Comparison of ENCODE assay signal across 25 cellular contexts in genomic region chr22:24584871-24585411, GRCh38. TPM values are rescaled to one million over a fixed set of nuclear protein-coding genes. Genes with fewer than 3 reads are reported as not detected.
A peak's percentile ranks its signal among the peaks of the same experiment; 100 is the strongest.
DNase-seq lines count a peak whose midpoint lies in the region; ATAC-seq, FAIRE-seq and TF ChIP-seq lines count a peak whose summit lies in the region.
"Had no signal": no experiment of that assay in that cellular context is flagged by ENCODE, and none has a peak within 500 bp of the region (broad histone marks: within the 10 kb centered on the region; RNA-seq: fewer than 3 reads in every experiment).

No MANE protein-coding gene starts in this region.

- no peak for TF ChIP-seq POLR2A in gastroesophageal sphincter (IDR thresholded peaks at IDR 0.05)

- no peak overlapping the region for H2BK15ac ChIP-seq in H9 (ENCODE audit: low read depth, low read length)

- no peak overlapping the region for H3K23ac ChIP-seq in H9 (ENCODE audit: insufficient read length, low read depth, low read length)

- H3K56ac ChIP-seq in H9 (ENCODE audit: insufficient read length, low read depth, low read length) = no peak overlapping the region

- ATAC-seq in stimulated activated naive CD8-positive, alpha-beta T cell treated with anti-CD3 and anti-CD28 coated beads, Interleukin-15, amount 100 ng/mL, for 72 hours = peak; percentile 24
- ATAC-seq in stimulated activated naive CD8-positive, alpha-beta T cell treated with anti-CD3 and anti-CD28 coated beads, Interleukin-15, Interleukin-2, amounts not matched to agents 100 U/mL and 50 U/mL, for 24 hours = no peak
- no peak for ATAC-seq in gastroesophageal sphincter
- no peak for ATAC-seq in activated T-cell treated with anti-CD3 and anti-CD28 coated beads, Interleukin-2, amount 50 U/mL, for 72 hours (replicated peaks in 1 of 2)
- ATAC-seq: activated naive CD8-positive, alpha-beta T cell treated with anti-CD3 and anti-CD28 coated beads, Interleukin-2, amount 50 U/mL, for 24 hours; T-helper 17 cell had no signal

- TF ChIP-seq EP300 in gastroesophageal sphincter (IDR thresholded peaks at IDR 0.05) = no peak

- intact Hi-C loops in CD14-positive monocyte (cut with micrococcal nuclease) = no loop called here

- no peaks in the 10 kb centered on the region for H3K79me1 ChIP-seq in H9 (ENCODE audit: insufficient read depth, low read depth, low read length, poor library complexity, severe bottlenecking)

- no peak overlapping the region for H3K9ac ChIP-seq in rectal smooth muscle tissue (ENCODE audit: low read length)
- H3K9ac ChIP-seq in H9 (ENCODE audit: extremely low read depth, insufficient read length, low read length) = no peak overlapping the region
- H3K9ac ChIP-seq: neural progenitor cell, SK-N-SH had no signal

- no peaks in the 10 kb centered on the region for H3K9me3 Mint-ChIP-seq in stimulated activated naive CD8-positive, alpha-beta T cell treated with anti-CD3 and anti-CD28 coated beads, Interleukin-15, amount 100 ng/mL, for 72 hours
- H3K9me3 Mint-ChIP-seq in H9 (no peaks in the 10 kb centered on the region), CD14-positive monocyte (no peaks in the 10 kb centered on the region)
- H3K9me3 Mint-ChIP-seq in activated T-cell treated with anti-CD3 and anti-CD28 coated beads, Interleukin-2, amount 50 U/mL, for 72 hours = no peaks in the 10 kb centered on the region
- H3K9me3 Mint-ChIP-seq: activated naive CD8-positive, alpha-beta T cell treated with anti-CD3 and anti-CD28 coated beads, Interleukin-2, amount 50 U/mL, for 24 hours; neural progenitor cell had no signal

- H2AFZ ChIP-seq in H9 (ENCODE audit: low read length) = no peak overlapping the region
- H2AFZ ChIP-seq: neural progenitor cell had no signal

- H3K14ac ChIP-seq in H9 (ENCODE audit: insufficient read depth, low read length) = no peak overlapping the region; the same call in 1 of the 2 replicates

- no peak for FAIRE-seq in GM19239 (lab: Jason Lieb, UNC)
- FAIRE-seq: D721Med, TTC549 had no signal

- no peak overlapping the region for H2BK5ac ChIP-seq in H9 (ENCODE audit: insufficient read length, low read length)

- no peak overlapping the region for H3K18ac ChIP-seq in H9 (ENCODE audit: insufficient read length, low read depth, low read length)

- H2BK20ac ChIP-seq in H9 (ENCODE audit: low read depth, low read length, poor library complexity, severe bottlenecking) = no peak overlapping the region

- no peak overlapping the region for H4K91ac ChIP-seq in H9 (ENCODE audit: insufficient read length, low read depth, low read length)

- no peak overlapping the region for H2BK12ac ChIP-seq in H9 (ENCODE audit: insufficient read length, low read depth, low read length)

- peak overlapping the region in 1 of 2 donors; percentile 59 for H3K27ac Mint-ChIP-seq in stimulated activated naive CD8-positive, alpha-beta T cell treated with anti-CD3 and anti-CD28 coated beads, Interleukin-15, amount 100 ng/mL, for 72 hours
- no peak overlapping the region for H3K27ac Mint-ChIP-seq in H9
- H3K27ac Mint-ChIP-seq in CD14-positive monocyte = no peak overlapping the region
- no peak overlapping the region for H3K27ac Mint-ChIP-seq in activated T-cell treated with anti-CD3 and anti-CD28 coated beads, Interleukin-2, amount 50 U/mL, for 72 hours
- H3K27ac Mint-ChIP-seq: activated naive CD8-positive, alpha-beta T cell treated with anti-CD3 and anti-CD28 coated beads, Interleukin-2, amount 50 U/mL, for 24 hours; CD4-positive, alpha-beta memory T cell; neural progenitor cell; T-helper 17 cell had no signal

- H3K36me3 ChIP-seq in gastroesophageal sphincter (peaks cover 0 to 50% of the 10 kb centered on the region in 2 donors), rectal smooth muscle tissue (ENCODE audit: control insufficient read depth, insufficient read depth, low read length) (peaks cover 10% of the 10 kb centered on the region)
- H3K36me3 ChIP-seq: neural progenitor cell had no signal

- H3K27me3 ChIP-seq in gastroesophageal sphincter (no peaks in the 10 kb centered on the region), rectal smooth muscle tissue (ENCODE audit: control insufficient read depth, insufficient read depth, low read length) (no peaks in the 10 kb centered on the region), H9 (ENCODE audit: insufficient read depth, low read length) (no peaks in the 10 kb centered on the region)
- H3K27me3 ChIP-seq: neural progenitor cell, vagina had no signal

- H3K4me1 Mint-ChIP-seq in stimulated activated naive CD8-positive, alpha-beta T cell treated with anti-CD3 and anti-CD28 coated beads, Interleukin-15, amount 100 ng/mL, for 72 hours = no peaks in the 10 kb centered on the region
- H3K4me1 Mint-ChIP-seq in H9 (peaks cover 0 to 2% of the 10 kb centered on the region in 2 experiments; a peak in 1 of 4 replicates), CD14-positive monocyte (peaks cover 3% of the 10 kb centered on the region)
- no peaks in the 10 kb centered on the region for H3K4me1 Mint-ChIP-seq in activated T-cell treated with anti-CD3 and anti-CD28 coated beads, Interleukin-2, amount 50 U/mL, for 72 hours (ENCODE audit: low read depth)
- H3K4me1 Mint-ChIP-seq: activated naive CD8-positive, alpha-beta T cell treated with anti-CD3 and anti-CD28 coated beads, Interleukin-2, amount 50 U/mL, for 24 hours; CD4-positive, alpha-beta memory T cell; neural progenitor cell; T-helper 17 cell had no signal

- H3K4ac ChIP-seq in H9 (ENCODE audit: low read depth, low read length) = no peak overlapping the region

- no peak overlapping the region for H4K8ac ChIP-seq in H9 (replicated peaks; ENCODE audit: insufficient read length, low read depth, low read length)

- H3K79me2 ChIP-seq in H9 (ENCODE audit: insufficient read depth, low read length) = no peaks in the 10 kb centered on the region

- H3K27me3 Mint-ChIP-seq in stimulated activated naive CD8-positive, alpha-beta T cell treated with anti-CD3 and anti-CD28 coated beads, Interleukin-15, amount 100 ng/mL, for 72 hours = no peaks in the 10 kb centered on the region
- H3K27me3 Mint-ChIP-seq in H9 (ENCODE audit: low read depth) = no peaks in the 10 kb centered on the region; the same call in 1 of the 2 replicates
- H3K27me3 Mint-ChIP-seq in CD14-positive monocyte (ENCODE audit: low read depth in 3 of 3) = peaks cover under 1 to 2% (median 1%) of the 10 kb centered on the region in 3 donors
- H3K27me3 Mint-ChIP-seq in activated T-cell treated with anti-CD3 and anti-CD28 coated beads, Interleukin-2, amount 50 U/mL, for 72 hours (ENCODE audit: low read depth) = no peaks in the 10 kb centered on the region
- H3K27me3 Mint-ChIP-seq: activated naive CD8-positive, alpha-beta T cell treated with anti-CD3 and anti-CD28 coated beads, Interleukin-2, amount 50 U/mL, for 24 hours; CD4-positive, alpha-beta memory T cell; T-helper 17 cell had no signal

- H3K4me3 ChIP-seq in gastroesophageal sphincter (no peak overlapping the region), rectal smooth muscle tissue (ENCODE audit: low read length) (no peak overlapping the region)
- H3K4me3 ChIP-seq: neural progenitor cell, vagina had no signal

- H3K9me3 ChIP-seq in gastroesophageal sphincter = no peaks in the 10 kb centered on the region
- H3K9me3 ChIP-seq in H9 (ENCODE audit: control insufficient read depth, low read depth, low read length) = no peaks in the 10 kb centered on the region
- H3K9me3 ChIP-seq: SK-N-SH, vagina had no signal

- no peaks in the 10 kb centered on the region for H3K23me2 ChIP-seq in H9 (ENCODE audit: insufficient read length, low read depth, low read length, poor library complexity, severe bottlenecking)

- TF ChIP-seq CTCF in gastroesophageal sphincter (IDR thresholded peaks at IDR 0.05) = no peak
- TF ChIP-seq CTCF in H9 (conservative IDR thresholded peaks at IDR 0.05) = no peak
- TF ChIP-seq CTCF in CD14-positive monocyte (IDR thresholded peaks at IDR 0.05) = no peak

- no peak overlapping the region for H4K5ac ChIP-seq in H9 (ENCODE audit: insufficient read length, low read depth, low read length)

- H2AK5ac ChIP-seq in H9 (ENCODE audit: insufficient read length, low read length) = no peak overlapping the region

- no peak overlapping the region for H3K4me3 Mint-ChIP-seq in stimulated activated naive CD8-positive, alpha-beta T cell treated with anti-CD3 and anti-CD28 coated beads, Interleukin-15, amount 100 ng/mL, for 72 hours
- no peak overlapping the region for H3K4me3 Mint-ChIP-seq in H9
- H3K4me3 Mint-ChIP-seq in CD14-positive monocyte = no peak overlapping the region
- H3K4me3 Mint-ChIP-seq in activated T-cell treated with anti-CD3 and anti-CD28 coated beads, Interleukin-2, amount 50 U/mL, for 72 hours = no peak overlapping the region
- H3K4me3 Mint-ChIP-seq: activated naive CD8-positive, alpha-beta T cell treated with anti-CD3 and anti-CD28 coated beads, Interleukin-2, amount 50 U/mL, for 24 hours; CD4-positive, alpha-beta memory T cell; neural progenitor cell; T-helper 17 cell had no signal

- WGBS in gastroesophageal sphincter (ENCODE audit: low coverage in 1 of 2), 2 donors = 100% methylated on average over 3 of the region's 10 CpGs; no CpG with 5 or more reads in 1 of the 2 donors
- no CpG with 5 or more reads among the region's 10 CpGs for WGBS in H9 (ENCODE audit: extremely low coverage, insufficient read length, low lambda C conversion rate)

- H3K36me3 Mint-ChIP-seq in H9 (ENCODE audit: insufficient read depth in 1 of 3, low read depth in 3 of 3) (peaks cover 0 to 8% (median 7%) of the 10 kb centered on the region in 3 experiments; a peak in 3 of 7 replicates), CD14-positive monocyte (no peaks in the 10 kb centered on the region)
- H3K36me3 Mint-ChIP-seq in activated T-cell treated with anti-CD3 and anti-CD28 coated beads, Interleukin-2, amount 50 U/mL, for 72 hours (ENCODE audit: insufficient read depth in 2 of 2) = no peaks in the 10 kb centered on the region
- H3K36me3 Mint-ChIP-seq: CD4-positive, alpha-beta memory T cell had no signal

- H4K20me1 ChIP-seq in H9 (ENCODE audit: control insufficient read depth, insufficient read depth, insufficient read length) = no peaks in the 10 kb centered on the region

- H3K4me1 ChIP-seq in gastroesophageal sphincter (peaks cover 0 to 26% (median 14%) of the 10 kb centered on the region in 3 donors), rectal smooth muscle tissue (ENCODE audit: control insufficient read depth, insufficient read depth, low read length) (peaks cover 9% of the 10 kb centered on the region), H9 (ENCODE audit: insufficient read depth, low read length) (no peaks in the 10 kb centered on the region)
- H3K4me1 ChIP-seq: neural progenitor cell had no signal

- H3K27ac ChIP-seq in gastroesophageal sphincter (peak overlapping the region in 3 of 4 donors; percentile 80 to 87 (median 80)), rectal smooth muscle tissue (ENCODE audit: low read depth, low read length) (peak overlapping the region; percentile 70), H9 (ENCODE audit: insufficient read length, low read depth, low read length) (no peak overlapping the region)
- H3K27ac ChIP-seq: neural progenitor cell had no signal

- no peak overlapping the region for H3T11ph ChIP-seq in H9 (ENCODE audit: low read length)

- DNase-seq in stimulated activated naive CD8-positive, alpha-beta T cell treated with anti-CD3 and anti-CD28 coated beads, Interleukin-15, amount 100 ng/mL, for 72 hours = no peak
- DNase-seq in stimulated activated naive CD8-positive, alpha-beta T cell treated with anti-CD3 and anti-CD28 coated beads, Interleukin-15, Interleukin-2, amounts not matched to agents 100 U/mL and 50 U/mL, for 24 hours = no peak
- DNase-seq in H9 (no peak), GM19239 (ENCODE audit: insufficient read length, low spot score) (no peak), CD14-positive monocyte (ENCODE audit: low spot score) (no peak)
- DNase-seq in activated T-cell treated with anti-CD3 and anti-CD28 coated beads, Interleukin-2, amount 50 U/mL, for 72 hours = no peak
- DNase-seq: activated CD4-positive, alpha-beta T cell treated with anti-CD3 and anti-CD28 coated beads, Interleukin-2, amount 50 U/mL, for 4 hours; activated naive CD4-positive, alpha-beta T cell; activated naive CD8-positive, alpha-beta T cell treated with anti-CD3 and anti-CD28 coated beads, Interleukin-2, amount 50 U/mL, for 24 hours; AML-193; CD4-positive, alpha-beta memory T cell; DND-41; effector CD4-positive, alpha-beta T cell; GF-D8; glutamatergic neuron; NCI-H82; SK-N-SH; stimulated activated CD4-positive, alpha-beta T cell treated with anti-CD3 and anti-CD28 coated beads, Interleukin-4, amount 100 ng/mL, for 24 hours; T-helper 17 cell had no signal

- H3K4me2 ChIP-seq in H9 (ENCODE audit: insufficient read depth, insufficient read length, low read length) = no peak overlapping the region
- H3K4me2 ChIP-seq: neural progenitor cell had no signal

- H2BK120ac ChIP-seq in H9 (ENCODE audit: low read depth, low read length, poor library complexity, severe bottlenecking) = no peak overlapping the region

RNA-seq across cellular contexts. Expression of gene LRRC75B, which starts 7.9 kb away (rescaled TPM):
- total RNA-seq in gastroesophageal sphincter (10 to 100 TPM in 2 of 4 donors, 1 to 10 TPM in 2; 8.5 to 21.2 (median 14.8) TPM), H9 (2021) (16.4 and 18.1 TPM in 2 replicates)
- polyA plus RNA-seq in CD14-positive monocyte = under 1 TPM; 0.20 to 0.53 TPM
- 1 to 10 TPM; 1.2 to 2.0 TPM for total RNA-seq in activated T-cell treated with anti-CD3 and anti-CD28 coated beads, Interleukin-2, amount 50 U/mL, for 72 hours

RNA-seq across cellular contexts. Expression of gene GGT1, which starts 18.1 kb away (rescaled TPM):
- total RNA-seq in gastroesophageal sphincter (1 to 10 TPM in 3 of 4 donors, under 1 TPM in 1; 0.47 to 5.0 (median 3.7) TPM), H9 (2021) (19.5 and 20.5 TPM in 2 replicates)
- 10 to 100 TPM; 16.0 to 25.5 TPM for polyA plus RNA-seq in CD14-positive monocyte
- total RNA-seq in activated T-cell treated with anti-CD3 and anti-CD28 coated beads, Interleukin-2, amount 50 U/mL, for 72 hours = 10 to 100 TPM; 34.4 to 47.6 TPM

RNA-seq across cellular contexts. Expression of gene SNRPD3, which starts 29.1 kb away (rescaled TPM):
- 100 to 1,000 TPM in 3 of 4 donors, 10 to 100 TPM in 1; 98.4 to 138 (median 104) TPM for total RNA-seq in gastroesophageal sphincter
- 205 and 212 TPM in 2 replicates for total RNA-seq in H9 (2021)
- polyA plus RNA-seq in CD14-positive monocyte = 10 to 100 TPM; 71.8 to 80.9 TPM
- total RNA-seq in activated T-cell treated with anti-CD3 and anti-CD28 coated beads, Interleukin-2, amount 50 U/mL, for 72 hours = 10 to 100 TPM; 69.3 to 76.5 TPM

RNA-seq across cellular contexts. Expression of gene GUCD1, which starts 30.0 kb away (rescaled TPM):
- total RNA-seq in gastroesophageal sphincter = 100 to 1,000 TPM; 107 to 178 (median 121) TPM
- 87.4 and 99.8 TPM in 2 replicates for total RNA-seq in H9 (2021)
- polyA plus RNA-seq in CD14-positive monocyte = 10 to 100 TPM; 67.1 to 72.5 TPM
- 10 to 100 TPM; 96.4 to 98.2 TPM for total RNA-seq in activated T-cell treated with anti-CD3 and anti-CD28 coated beads, Interleukin-2, amount 50 U/mL, for 72 hours
